Comparison of ENCODE assay signal across 16 cellular contexts in the genomic region with DNA sequence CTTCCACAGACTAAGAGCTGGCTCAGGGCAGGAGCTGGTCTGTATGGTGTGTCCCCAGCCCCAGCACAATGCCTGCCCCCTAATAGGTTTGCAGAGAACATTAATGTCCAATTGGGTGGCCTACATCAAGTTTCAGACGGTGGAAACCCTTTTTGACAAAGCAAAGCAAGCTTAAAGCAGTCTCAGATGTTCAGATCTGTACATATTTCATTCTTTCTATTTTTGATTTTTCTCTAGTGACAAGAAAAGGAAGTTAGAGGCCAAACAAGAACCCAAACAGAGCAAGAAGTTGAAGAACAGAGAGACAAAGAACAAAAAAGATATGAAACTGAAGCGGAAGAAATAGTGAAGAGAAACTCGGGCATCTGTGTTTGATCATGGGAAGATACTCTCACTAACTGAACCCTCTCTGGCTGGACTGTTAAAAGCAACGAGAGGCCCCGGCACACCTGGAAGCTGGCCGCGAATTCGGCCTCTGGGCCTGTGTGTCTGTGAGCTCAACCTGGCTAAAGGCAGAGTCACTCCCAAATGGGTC.
DNase-seq lines count a peak whose midpoint lies in the region; ATAC-seq and TF ChIP-seq lines count a peak whose summit lies in the region.
"Had no signal": no experiment of that assay in that cellular context is flagged by ENCODE, and none has a peak within 500 bp of the region (broad histone marks: within the 10 kb centered on the region; RNA-seq: fewer than 3 reads in every experiment).

No MANE protein-coding gene starts in this region.

- peak overlapping the region; percentile 36 for H3K9ac ChIP-seq in BLaER1
- H3K9ac ChIP-seq in MM.1S (ENCODE audit: low read length) = no peak overlapping the region

- TF ChIP-seq CTCF in MM.1S (IDR thresholded peaks at IDR 0.05; ENCODE audit: low read length) = no peak
- no peak for TF ChIP-seq CTCF in brain microvascular endothelial cell (IDR thresholded peaks at IDR 0.05; ENCODE audit: low read depth, low read length, missing control alignments)

- no peak overlapping the region for H3K27ac Mint-ChIP-seq in activated T-cell treated with anti-CD3 and anti-CD28 coated beads, Interleukin-2, amount 50 U/mL, for 24 hours
- H3K27ac Mint-ChIP-seq: activated CD4-positive, alpha-beta T cell treated with anti-CD3 and anti-CD28 coated beads, Interleukin-2, amount 10 ng/mL, durations not matched to agents 7 days and 5 days; immature natural killer cell had no signal

- DNase-seq in MM.1S (peak; percentile 37), NCI-H2107 (lab: John Stamatoyannopoulos, UW) (no peak), AG08395 (ENCODE audit: low spot score) (no peak), brain microvascular endothelial cell (no peak)
- no peak for DNase-seq in activated T-cell treated with anti-CD3 and anti-CD28 coated beads, Interleukin-2, amount 50 U/mL, for 24 hours
- DNase-seq: ACHN; activated CD4-positive, alpha-beta T cell treated with anti-CD3 and anti-CD28 coated beads, Interleukin-2, amount 10 ng/mL, durations not matched to agents 7 days and 5 days; effector memory CD4-positive, alpha-beta T cell; foreskin fibroblast; immature natural killer cell; NCI-H226; stimulated activated CD4-positive, alpha-beta T cell treated with anti-CD3 and anti-CD28 coated beads, Interleukin-12 subunit alpha, Interleukin-12 subunit beta, amount 100 ng/mL, for 4 hours; trophoblast cell had no signal

- H3K9me2 ChIP-seq in MM.1S (replicated peaks; ENCODE audit: insufficient read depth, low read length) = no peaks in the 10 kb centered on the region

- no peaks in the 10 kb centered on the region for H3K9me3 ChIP-seq in BLaER1
- no peaks in the 10 kb centered on the region for H3K9me3 ChIP-seq in MM.1S (replicated peaks; ENCODE audit: insufficient read depth, low read length)

- no peak overlapping the region for H2AFZ ChIP-seq in MM.1S (ENCODE audit: low read length)

- H4K20me1 ChIP-seq in BLaER1 (peaks cover 9% of the 10 kb centered on the region; the same call in 1 of the 2 replicates), MM.1S (ENCODE audit: insufficient read depth, low read length) (0 out of 2 replicates have a peak, but pooled peaks cover 7% of the 10 kb centered on the region)

- H3K79me2 ChIP-seq in MM.1S (ENCODE audit: low read length) = no peaks in the 10 kb centered on the region

- H3K36me3 ChIP-seq in BLaER1 (peaks cover 100% of the 10 kb centered on the region), MM.1S (replicated peaks; ENCODE audit: insufficient read depth, low read length) (peaks cover 17% of the 10 kb centered on the region; the same call in 1 of the 2 replicates), brain microvascular endothelial cell (replicated peaks) (peaks cover 77% of the 10 kb centered on the region)

- H3K4me2 ChIP-seq in BLaER1 (peak overlapping the region; percentile 75), MM.1S (ENCODE audit: low read depth, low read length) (0 out of 2 replicates have a peak overlapping the region, but pooled peaks have one; percentile 7)

- H3K4me1 Mint-ChIP-seq in activated T-cell treated with anti-CD3 and anti-CD28 coated beads, Interleukin-2, amount 50 U/mL, for 24 hours (ENCODE audit: low read depth) = no peaks in the 10 kb centered on the region
- H3K4me1 Mint-ChIP-seq: activated CD4-positive, alpha-beta T cell treated with anti-CD3 and anti-CD28 coated beads, Interleukin-2, amount 10 ng/mL, durations not matched to agents 7 days and 5 days; immature natural killer cell had no signal

- no peak overlapping the region for H3K4me3 Mint-ChIP-seq in activated T-cell treated with anti-CD3 and anti-CD28 coated beads, Interleukin-2, amount 50 U/mL, for 24 hours
- H3K4me3 Mint-ChIP-seq: activated CD4-positive, alpha-beta T cell treated with anti-CD3 and anti-CD28 coated beads, Interleukin-2, amount 10 ng/mL, durations not matched to agents 7 days and 5 days; immature natural killer cell had no signal

- H3K9me3 Mint-ChIP-seq in activated T-cell treated with anti-CD3 and anti-CD28 coated beads, Interleukin-2, amount 50 U/mL, for 24 hours = no peaks in the 10 kb centered on the region
- H3K9me3 Mint-ChIP-seq: activated CD4-positive, alpha-beta T cell treated with anti-CD3 and anti-CD28 coated beads, Interleukin-2, amount 10 ng/mL, durations not matched to agents 7 days and 5 days; immature natural killer cell had no signal

- ATAC-seq in GM18867 (IDR thresholded peaks at IDR 0.05; ENCODE audit: unreplicated experiment) = peak; percentile 38
- peak; percentile 52 for ATAC-seq in HG02759 (IDR thresholded peaks at IDR 0.05; ENCODE audit: unreplicated experiment)

- peaks cover 23% of the 10 kb centered on the region for H3F3A ChIP-seq in MM.1S (ENCODE audit: insufficient read depth, low read length)

- H3K27ac ChIP-seq in BLaER1 (peak overlapping the region; percentile 60), MM.1S (ENCODE audit: low read length) (peak overlapping the region; percentile 36; the same call in 1 of the 2 replicates), brain microvascular endothelial cell (no peak overlapping the region)

- H3K4me3 ChIP-seq in BLaER1 (no peak overlapping the region), MM.1S (ENCODE audit: low read length) (no peak overlapping the region), brain microvascular endothelial cell (ENCODE audit: low read depth, low read length) (no peak overlapping the region)

- no peaks in the 10 kb centered on the region for H3K27me3 ChIP-seq in BLaER1
- no peaks in the 10 kb centered on the region for H3K27me3 ChIP-seq in MM.1S (replicated peaks; ENCODE audit: insufficient read depth, low read length)
- H3K27me3 ChIP-seq in brain microvascular endothelial cell (replicated peaks) = no peaks in the 10 kb centered on the region

- peaks cover 98% of the 10 kb centered on the region for H3K36me3 Mint-ChIP-seq in activated T-cell treated with anti-CD3 and anti-CD28 coated beads, Interleukin-2, amount 50 U/mL, for 24 hours (ENCODE audit: low read depth)

- in situ Hi-C loops in brain microvascular endothelial cell (cut with HindIII; ENCODE audit: low pct_ligation_motif_present, low sequenced_read_pairs) = no loop called here

- H3K4me1 ChIP-seq in BLaER1 (peaks cover 26% of the 10 kb centered on the region), MM.1S (ENCODE audit: low read length) (peaks cover 23% of the 10 kb centered on the region)

- H3K27me3 Mint-ChIP-seq in activated T-cell treated with anti-CD3 and anti-CD28 coated beads, Interleukin-2, amount 50 U/mL, for 24 hours = no peaks in the 10 kb centered on the region
- H3K27me3 Mint-ChIP-seq: activated CD4-positive, alpha-beta T cell treated with anti-CD3 and anti-CD28 coated beads, Interleukin-2, amount 10 ng/mL, durations not matched to agents 7 days and 5 days had no signal
